9 cellular contexts compared by ENCODE assay signal in genomic region chr20:32017711-32018251, GRCh38. TPM values are rescaled to one million over a fixed set of nuclear protein-coding genes. Genes with fewer than 3 reads are reported as not detected.
DNase-seq lines count a peak whose midpoint lies in the region; ATAC-seq and TF ChIP-seq lines count a peak whose summit lies in the region.
"Had no signal": no experiment of that assay in that cellular context is flagged by ENCODE, and none has a peak within 500 bp of the region (broad histone marks: within the 10 kb centered on the region; RNA-seq: fewer than 3 reads in every experiment).

No MANE protein-coding gene starts in this region.

- DNase-seq in NCI-H524 (lab: John Stamatoyannopoulos, UW), result peak; percentile 48 to 81
- peak; percentile 24 for DNase-seq in activated T-helper 1 cell treated with Interleukin-2 at 50 U/mL for 16 hours (ENCODE audit: low read depth)
- DNase-seq in kidney epithelial cell (ENCODE audit: low read depth), result no peak
- no peak for DNase-seq in suprapubic skin (ENCODE audit: low spot score in 2 of 2)
- DNase-seq in gastrocnemius medialis, result no peak
- no peak for DNase-seq in ureter (ENCODE audit: low spot score)

- H3K27me3 ChIP-seq in kidney epithelial cell (ENCODE audit: control insufficient read depth, insufficient read depth, low read length) (peaks cover 43% of the 10 kb centered on the region), suprapubic skin (peaks cover 79% of the 10 kb centered on the region), gastrocnemius medialis (peaks cover 40 to 58% (median 50%) of the 10 kb centered on the region in 3 donors)

- in situ Hi-C loops in gastrocnemius medialis (cut with MboI; ENCODE audit: low sequenced_read_pairs in 4 of 4), result no loop called here

- peaks cover 25% of the 10 kb centered on the region for H3K4me1 ChIP-seq in suprapubic skin
- H3K4me1 ChIP-seq in gastrocnemius medialis, result peaks cover 0 to 4% of the 10 kb centered on the region in 2 donors

- no peak for TF ChIP-seq EP300 in suprapubic skin (IDR thresholded peaks at IDR 0.05)

- H3K4me3 ChIP-seq in kidney epithelial cell (ENCODE audit: low read depth, low read length) (no peak overlapping the region), suprapubic skin (peak overlapping the region; percentile 59), gastrocnemius medialis (no peak overlapping the region)

- TF ChIP-seq POLR2A in suprapubic skin (IDR thresholded peaks at IDR 0.05) (no peak), gastrocnemius medialis (IDR thresholded peaks at IDR 0.05) (no peak)

- 15% methylated on average over 22 of the region's 35 CpGs for WGBS in suprapubic skin

- ATAC-seq in HG02759 (IDR thresholded peaks at IDR 0.05; ENCODE audit: unreplicated experiment), result peak; percentile 18
- no peak for ATAC-seq in gastrocnemius medialis
- ATAC-seq in GM19397 (IDR thresholded peaks at IDR 0.05; ENCODE audit: unreplicated experiment), result no peak

- TF ChIP-seq CTCF in kidney epithelial cell (IDR thresholded peaks at IDR 0.05; ENCODE audit: insufficient read depth, low read length, poor library complexity, severe bottlenecking) (peak; percentile 30), suprapubic skin (IDR thresholded peaks at IDR 0.05) (peak in 1 of 2 donors; percentile 24), gastrocnemius medialis (IDR thresholded peaks at IDR 0.05 in 4 of 5, conservative IDR thresholded peaks at IDR 0.05 in 1 of 5) (no peak)

- intact Hi-C loops in gastrocnemius medialis (cut with DNase I; ENCODE audit: low total_unique reads), result no loop called here

- H3K9me3 ChIP-seq in suprapubic skin, result no peaks in the 10 kb centered on the region
- no peaks in the 10 kb centered on the region for H3K9me3 ChIP-seq in gastrocnemius medialis

- H3K27ac ChIP-seq in suprapubic skin, result no peak overlapping the region
- no peak overlapping the region for H3K27ac ChIP-seq in gastrocnemius medialis

- H3K36me3 ChIP-seq in kidney epithelial cell (ENCODE audit: control insufficient read depth, insufficient read depth, low read length), result no peaks in the 10 kb centered on the region
- H3K36me3 ChIP-seq in suprapubic skin, result no peaks in the 10 kb centered on the region
- H3K36me3 ChIP-seq in gastrocnemius medialis, result no peaks in the 10 kb centered on the region

RNA-seq across cellular contexts. Expression of gene CCM2L, which starts 7.5 kb away (rescaled TPM):
- total RNA-seq in kidney epithelial cell (not detected in 2 replicates), suprapubic skin (1 to 10 TPM in 3 of 4 donors, under 1 TPM in 1; 0.62 to 3.4 (median 1.4) TPM), gastrocnemius medialis (1 to 10 TPM; 2.2 to 5.8 (median 3.2) TPM), ureter (8.2 TPM)
- total RNA-seq: RPMI7951 had no signal

RNA-seq across cellular contexts. Expression of gene HCK, which starts 34.3 kb away (rescaled TPM):
- 0.17 and 0.34 TPM in 2 replicates for total RNA-seq in kidney epithelial cell
- total RNA-seq in suprapubic skin, result 1 to 10 TPM; 5.0 to 10.0 (median 6.6) TPM
- 1 to 10 TPM; 1.4 to 4.7 (median 4.2) TPM for total RNA-seq in gastrocnemius medialis
- 6.1 TPM for total RNA-seq in ureter
- total RNA-seq: RPMI7951 had no signal

RNA-seq across cellular contexts. Expression of gene XKR7, which starts 49.8 kb away (rescaled TPM):
- total RNA-seq in kidney epithelial cell (0.08 and 0.34 TPM in 2 replicates), suprapubic skin (not detected), gastrocnemius medialis (not detected), ureter (0.05 TPM)
- total RNA-seq: RPMI7951 had no signal

Comparison
In these comparisons a context has a peak if more than half of its experiments do, and no peak if none do; other contexts are left out.
1. DNase-seq: peak in NCI-H524 (2 of 2) and activated T-helper 1 cell treated with Interleukin-2 at 50 U/mL for 16 hours (single experiment); none in kidney epithelial cell (single experiment), suprapubic skin (0 of 2), gastrocnemius medialis (0 of 2) and ureter (single experiment).